In genomic region chr11:3454844-3455243, GRCh38 we compare ENCODE assay signal across 1 cellular context.
TF ChIP-seq lines count a peak whose summit lies in the region.

No MANE protein-coding gene starts in this region.

TF ChIP-seq in IMR-90, 13 proteins besides CTCF, POLR2A, EP300 and RAD21:
- TF ChIP-seq SMC3 (IDR thresholded peaks at IDR 0.05; ENCODE audit: low read depth, low read length): peak; percentile 22; the same call in 1 of the 2 replicates
